13 cellular contexts compared by ENCODE assay signal in genomic region chr1:67382292-67382691, GRCh38.
"Had no signal": no experiment of that assay in that cellular context is flagged by ENCODE, and none has a peak within 500 bp of the region (broad histone marks: within the 10 kb centered on the region; RNA-seq: fewer than 3 reads in every experiment).

No MANE protein-coding gene starts in this region.

- H3K4me3 ChIP-seq: adrenal gland, mucosa of descending colon, skin epidermis, upper lobe of left lung had no signal

- H3K27me3 Mint-ChIP-seq: activated CD4-positive, alpha-beta memory T cell treated with anti-CD3 and anti-CD28 coated beads for 36 hours; naive thymus-derived CD8-positive, alpha-beta T cell had no signal

- H3K4me3 Mint-ChIP-seq: activated CD4-positive, alpha-beta memory T cell treated with anti-CD3 and anti-CD28 coated beads for 36 hours; activated naive CD4-positive, alpha-beta T cell treated with anti-CD3 and anti-CD28 coated beads for 36 hours; naive thymus-derived CD8-positive, alpha-beta T cell had no signal

- H3K27me3 ChIP-seq: adrenal gland, upper lobe of left lung had no signal

- H3K27ac ChIP-seq: adrenal gland, epithelial cell of prostate, skin epidermis, upper lobe of left lung had no signal

- ATAC-seq: activated CD4-positive, CD25-positive, alpha-beta regulatory T cell treated with anti-CD3 and anti-CD28 coated beads, Interleukin-2, amount 50 U/mL, for 24 hours; left colon; mucosa of descending colon; naive thymus-derived CD8-positive, alpha-beta T cell had no signal

- H3K27ac Mint-ChIP-seq: activated CD4-positive, alpha-beta memory T cell treated with anti-CD3 and anti-CD28 coated beads for 36 hours; naive thymus-derived CD8-positive, alpha-beta T cell had no signal

- H3K36me3 ChIP-seq: adrenal gland, upper lobe of left lung had no signal

- H3K4me1 Mint-ChIP-seq: naive thymus-derived CD8-positive, alpha-beta T cell had no signal

- H3K4me1 ChIP-seq: adrenal gland, upper lobe of left lung had no signal

- DNase-seq: activated CD4-positive, alpha-beta memory T cell treated with anti-CD3 and anti-CD28 coated beads for 36 hours; activated naive CD4-positive, alpha-beta T cell treated with anti-CD3 and anti-CD28 coated beads for 36 hours; adrenal gland; effector memory CD4-positive, alpha-beta T cell; foreskin fibroblast; head of caudate nucleus; left colon; mucosa of descending colon; naive thymus-derived CD8-positive, alpha-beta T cell; upper lobe of left lung had no signal
